In genomic region chr7:44547536-44548221, GRCh38 we compare ENCODE assay signal across 25 cellular contexts. TPM values are rescaled to one million over a fixed set of nuclear protein-coding genes. Genes with fewer than 3 reads are reported as not detected.
DNase-seq lines count a peak whose midpoint lies in the region; ATAC-seq and TF ChIP-seq lines count a peak whose summit lies in the region.
"Had no signal": no experiment of that assay in that cellular context is flagged by ENCODE, and none has a peak within 500 bp of the region (broad histone marks: within the 10 kb centered on the region; RNA-seq: fewer than 3 reads in every experiment).

No MANE protein-coding gene starts in this region.

- H3K9me3 Mint-ChIP-seq in dendritic cell treated with granulocyte-macrophage colony-stimulating factor and Interleukin-4, amounts not matched to agents 40 ng/mL and 50 ng/mL, for 4 days = no peaks in the 10 kb centered on the region
- H3K9me3 Mint-ChIP-seq: activated B cell treated with CpG ODN at 0.5 μM for 24 hours, T-cell had no signal

- H4K8ac ChIP-seq in mesenchymal stem cell (ENCODE audit: low read length) = no peak overlapping the region

- H3K79me2 ChIP-seq in MM.1S (ENCODE audit: low read length) = no peaks in the 10 kb centered on the region
- H3K79me2 ChIP-seq: parathyroid adenoma had no signal

- H3K4me1 ChIP-seq in MM.1S (ENCODE audit: low read length) = no peaks in the 10 kb centered on the region
- peaks cover 2% of the 10 kb centered on the region for H3K4me1 ChIP-seq in mesenchymal stem cell (ENCODE audit: control insufficient read depth, insufficient read depth, low read depth, low read length)
- H3K4me1 ChIP-seq: colonic mucosa, parathyroid adenoma had no signal

- no peak overlapping the region for H4K91ac ChIP-seq in mesenchymal stem cell (ENCODE audit: low read length)

- H3K18ac ChIP-seq in mesenchymal stem cell (ENCODE audit: low read depth in 1 of 2, low read length in 2 of 2) = no peak overlapping the region

- DNase-seq in Caki2 (ENCODE audit: low read depth) (peak; percentile 26), MM.1S (peak; percentile 33), mesenchymal stem cell (peak; percentile 7), GM13977 (ENCODE audit: low spot score) (no peak)
- DNase-seq: activated B cell treated with CpG ODN at 0.5 μM for 24 hours; activated gamma-delta T cell treated with Interleukin-2 at 50 U/mL for 16 hours; amniotic stem cell; Caco-2; colonic mucosa; KG1; NCI-H146; NCI-H345; stimulated activated CD4-positive, alpha-beta T cell treated with anti-CD3 and anti-CD28 coated beads, Interleukin-4, amount 100 ng/mL, for 4 hours; stimulated activated CD8-positive, alpha-beta memory T cell treated with anti-CD3 and anti-CD28 coated beads, Interleukin-4, amount 100 ng/mL, for 48 hours; T-cell had no signal

- H3K79me1 ChIP-seq in mesenchymal stem cell (replicated peaks; ENCODE audit: low read length, poor library complexity, severe bottlenecking) = no peaks in the 10 kb centered on the region

- no peak overlapping the region for H3K9ac ChIP-seq in MM.1S (ENCODE audit: low read length)
- H3K9ac ChIP-seq in mesenchymal stem cell (ENCODE audit: low read length) = no peak overlapping the region
- H3K9ac ChIP-seq: parathyroid adenoma had no signal

- no peak overlapping the region for H2BK5ac ChIP-seq in mesenchymal stem cell (ENCODE audit: low read depth, low read length, poor library complexity, severe bottlenecking)

- H3K36me3 ChIP-seq in MM.1S (replicated peaks; ENCODE audit: insufficient read depth, low read length) = no peaks in the 10 kb centered on the region
- no peaks in the 10 kb centered on the region for H3K36me3 ChIP-seq in mesenchymal stem cell (ENCODE audit: control insufficient read depth in 1 of 2, insufficient read depth in 2 of 2, low read depth in 1 of 2, low read length in 2 of 2)
- H3K36me3 ChIP-seq: colonic mucosa, suprapubic skin had no signal

- no peak overlapping the region for H3K23ac ChIP-seq in mesenchymal stem cell (ENCODE audit: low read length in 2 of 2)

- no peaks in the 10 kb centered on the region for H3F3A ChIP-seq in MM.1S (ENCODE audit: insufficient read depth, low read length)

- H3K27ac ChIP-seq in MM.1S (ENCODE audit: low read length) = peak overlapping the region; percentile 8; the same call in 1 of the 2 replicates
- H3K27ac ChIP-seq in mesenchymal stem cell (ENCODE audit: low read length, poor library complexity, severe bottlenecking) = no peak overlapping the region
- H3K27ac ChIP-seq: colonic mucosa, parathyroid adenoma, suprapubic skin had no signal

- no peak for TF ChIP-seq CTCF in MM.1S (IDR thresholded peaks at IDR 0.05; ENCODE audit: low read length)
- no peak for TF ChIP-seq CTCF in GM13977 (IDR thresholded peaks at IDR 0.05; ENCODE audit: extremely low read depth, insufficient read depth, missing control alignments)

- no peak overlapping the region for H3K4me3 Mint-ChIP-seq in dendritic cell treated with granulocyte-macrophage colony-stimulating factor and Interleukin-4, amounts not matched to agents 40 ng/mL and 50 ng/mL, for 4 days
- H3K4me3 Mint-ChIP-seq: activated B cell treated with CpG ODN at 0.5 μM for 24 hours, T-cell had no signal

- H3K27ac Mint-ChIP-seq in dendritic cell treated with granulocyte-macrophage colony-stimulating factor and Interleukin-4, amounts not matched to agents 40 ng/mL and 50 ng/mL, for 4 days = peak overlapping the region; percentile 12
- H3K27ac Mint-ChIP-seq: activated B cell treated with CpG ODN at 0.5 μM for 24 hours, T-cell had no signal

- peaks cover 22% of the 10 kb centered on the region for H3K27me3 Mint-ChIP-seq in dendritic cell treated with granulocyte-macrophage colony-stimulating factor and Interleukin-4, amounts not matched to agents 40 ng/mL and 50 ng/mL, for 4 days

- intact Hi-C loops in dendritic cell treated with granulocyte-macrophage colony-stimulating factor and Interleukin-4, amounts not matched to agents 40 ng/mL and 50 ng/mL, for 4 days (cut with micrococcal nuclease) = no loop called here

- H3K9me2 ChIP-seq in MM.1S (replicated peaks; ENCODE audit: insufficient read depth, low read length) = no peaks in the 10 kb centered on the region

- H2AFZ ChIP-seq in MM.1S (ENCODE audit: low read length) = peak overlapping the region; percentile 54
- H2AFZ ChIP-seq in mesenchymal stem cell (ENCODE audit: low read depth, low read length) = no peak overlapping the region
- H2AFZ ChIP-seq: parathyroid adenoma had no signal

- H3K4ac ChIP-seq in mesenchymal stem cell (ENCODE audit: low read depth in 1 of 2, low read length in 2 of 2) = no peak overlapping the region

- no peaks in the 10 kb centered on the region for H3K9me3 ChIP-seq in MM.1S (replicated peaks; ENCODE audit: insufficient read depth, low read length)
- no peaks in the 10 kb centered on the region for H3K9me3 ChIP-seq in mesenchymal stem cell (ENCODE audit: control insufficient read depth, low read length)
- H3K9me3 ChIP-seq: Caco-2, colonic mucosa, suprapubic skin had no signal

- in situ Hi-C loops in Caki2 (cut with HindIII; ENCODE audit: low pct_unique_long_range_greater_than_20kb, low sequenced_read_pairs) (no loop called here), GM13977 (cut with MboI; ENCODE audit: low pct_unique_long_range_greater_than_20kb, low sequenced_read_pairs, unreplicated experiment) (no loop called here)

- H4K20me1 ChIP-seq in MM.1S (ENCODE audit: insufficient read depth, low read length) = no peaks in the 10 kb centered on the region

- H3K4me1 Mint-ChIP-seq in dendritic cell treated with granulocyte-macrophage colony-stimulating factor and Interleukin-4, amounts not matched to agents 40 ng/mL and 50 ng/mL, for 4 days (ENCODE audit: low read depth) = peaks cover 6% of the 10 kb centered on the region
- H3K4me1 Mint-ChIP-seq: activated B cell treated with CpG ODN at 0.5 μM for 24 hours had no signal

- no peak overlapping the region for H2BK15ac ChIP-seq in mesenchymal stem cell (ENCODE audit: low read depth, poor library complexity, severe bottlenecking)

- H3K27me3 ChIP-seq in MM.1S (replicated peaks; ENCODE audit: insufficient read depth, low read length) (no peaks in the 10 kb centered on the region), mesenchymal stem cell (ENCODE audit: control insufficient read depth in 1 of 2, insufficient read depth in 1 of 2, low read length in 2 of 2) (peaks cover 3 to 5% of the 10 kb centered on the region in 2 experiments)
- H3K27me3 ChIP-seq: colonic mucosa, suprapubic skin had no signal

- 73% methylated on average over 6 of the region's 6 CpGs for WGBS in mesenchymal stem cell

- H3K36me3 Mint-ChIP-seq in dendritic cell treated with granulocyte-macrophage colony-stimulating factor and Interleukin-4, amounts not matched to agents 40 ng/mL and 50 ng/mL, for 4 days (ENCODE audit: low read depth) = no peaks in the 10 kb centered on the region
- H3K36me3 Mint-ChIP-seq: T-cell had no signal

- H2AK5ac ChIP-seq in mesenchymal stem cell (ENCODE audit: low read length, severe bottlenecking) = no peak overlapping the region

- peak overlapping the region; percentile 50; the same call in 1 of the 2 replicates for H3K4me2 ChIP-seq in MM.1S (ENCODE audit: low read depth, low read length)
- H3K4me2 ChIP-seq in mesenchymal stem cell (ENCODE audit: low read length, poor library complexity, severe bottlenecking) = peak overlapping the region; percentile 1

- ATAC-seq in GM21825 (IDR thresholded peaks at IDR 0.05; ENCODE audit: unreplicated experiment) = no peak
- no peak for ATAC-seq in HG03095 (IDR thresholded peaks at IDR 0.05; ENCODE audit: unreplicated experiment)
- no peak for ATAC-seq in GM19397 (IDR thresholded peaks at IDR 0.05; ENCODE audit: unreplicated experiment)
- ATAC-seq: Right ventricle myocardium inferior had no signal

- no peak overlapping the region for H2BK120ac ChIP-seq in mesenchymal stem cell (ENCODE audit: low read depth, low read length)

- no peak overlapping the region for H3K4me3 ChIP-seq in MM.1S (ENCODE audit: low read length)
- no peak overlapping the region for H3K4me3 ChIP-seq in mesenchymal stem cell (ENCODE audit: insufficient read depth in 1 of 2, low read depth in 1 of 2, low read length in 2 of 2)
- H3K4me3 ChIP-seq: colonic mucosa, suprapubic skin had no signal

- no peak overlapping the region for H2BK12ac ChIP-seq in mesenchymal stem cell (ENCODE audit: low read length in 2 of 2)

- no peak overlapping the region for H3K14ac ChIP-seq in mesenchymal stem cell (ENCODE audit: low read length in 2 of 2)

RNA-seq across cellular contexts. Expression of gene NPC1L1, which starts 6.5 kb away (rescaled TPM):
- not detected in 2 replicates for total RNA-seq in Caki2 (2014; rRNA removed; shearing (Covaris generic); ENCODE audit: low replicate concordance)
- polyA plus RNA-seq in mesenchymal stem cell (2013, experiment 1 of 2) = 0.22 TPM
- polyA plus RNA-seq in mesenchymal stem cell (2013, experiment 2 of 2) = 0.21 TPM
- total RNA-seq: activated B cell treated with CpG ODN at 0.5 μM for 24 hours, glomerular endothelial cell, H4, skeletal muscle tissue had no signal

RNA-seq across cellular contexts. Expression of gene DDX56, which starts 26.0 kb away (rescaled TPM):
- total RNA-seq in Caki2 (2014; rRNA removed; shearing (Covaris generic); ENCODE audit: low replicate concordance) = 131 and 153 TPM in 2 replicates
- 46.0 TPM for polyA plus RNA-seq in mesenchymal stem cell (2013, experiment 1 of 2)
- 44.0 TPM for polyA plus RNA-seq in mesenchymal stem cell (2013, experiment 2 of 2)

RNA-seq across cellular contexts. Expression of gene TMED4, which starts 34.4 kb away (rescaled TPM):
- total RNA-seq in Caki2 (2014; rRNA removed; shearing (Covaris generic); ENCODE audit: low replicate concordance) = 263 and 317 TPM in 2 replicates
- 52.3 TPM for polyA plus RNA-seq in mesenchymal stem cell (2013, experiment 1 of 2)
- polyA plus RNA-seq in mesenchymal stem cell (2013, experiment 2 of 2) = 54.0 TPM

RNA-seq across cellular contexts. Expression of gene NUDCD3, which starts 57.2 kb away (rescaled TPM):
- 29.4 and 30.3 TPM in 2 replicates for total RNA-seq in Caki2 (2014; rRNA removed; shearing (Covaris generic); ENCODE audit: low replicate concordance)
- polyA plus RNA-seq in mesenchymal stem cell (2013, experiment 1 of 2) = 37.7 TPM
- 36.7 TPM for polyA plus RNA-seq in mesenchymal stem cell (2013, experiment 2 of 2)

RNA-seq across cellular contexts. Expression of gene OGDH, which starts 58.7 kb away (rescaled TPM):
- 33.4 and 56.0 TPM in 2 replicates for total RNA-seq in Caki2 (2014; rRNA removed; shearing (Covaris generic); ENCODE audit: low replicate concordance)
- 35.1 TPM for polyA plus RNA-seq in mesenchymal stem cell (2013, experiment 1 of 2)
- polyA plus RNA-seq in mesenchymal stem cell (2013, experiment 2 of 2) = 33.9 TPM
